Comparison of ENCODE assay signal across 8 cellular contexts in genomic region chr9:76691761-76692313, GRCh38.
DNase-seq lines count a peak whose midpoint lies in the region; ATAC-seq, FAIRE-seq and TF ChIP-seq lines count a peak whose summit lies in the region.

No MANE protein-coding gene starts in this region.

- H2AFZ ChIP-seq in osteoblast (ENCODE audit: low read length) = peak overlapping the region; percentile 72

- no peaks in the 10 kb centered on the region for H4K20me1 ChIP-seq in osteoblast (ENCODE audit: insufficient read depth, low read length)

- ATAC-seq in effector memory CD8-positive, alpha-beta T cell (replicated peaks) = no peak
- ATAC-seq in GM21390 (IDR thresholded peaks at IDR 0.05; ENCODE audit: unreplicated experiment) = no peak

- peak overlapping the region; percentile 57 for H3K4me3 Mint-ChIP-seq in HFFc6
- peak overlapping the region; percentile 61 to 68 for H3K4me3 Mint-ChIP-seq in effector memory CD8-positive, alpha-beta T cell

- no peaks in the 10 kb centered on the region for H3K79me2 ChIP-seq in osteoblast (ENCODE audit: insufficient read depth, low read length)

- H3K27ac ChIP-seq in osteoblast (ENCODE audit: low read depth, low read length) = no peak overlapping the region

- no peak for FAIRE-seq in GM19239 (lab: Jason Lieb, UNC)

- no peaks in the 10 kb centered on the region for H3K36me3 ChIP-seq in osteoblast (ENCODE audit: insufficient read depth, low read length)

- DNase-seq in HFFc6 (no peak), NCI-H774 (lab: John Stamatoyannopoulos, UW) (peak; percentile 18), osteoblast (ENCODE audit: insufficient read length, low spot score, missing footprints) (no peak), GM19238 (ENCODE audit: insufficient read length, low spot score) (no peak), GM19239 (ENCODE audit: insufficient read length, low spot score) (no peak)
- DNase-seq in effector memory CD8-positive, alpha-beta T cell = no peak
- DNase-seq in stimulated activated CD4-positive, alpha-beta T cell treated with anti-CD3 and anti-CD28 coated beads, Interleukin-15, amount 100 ng/mL, for 24 hours = no peak

- no peaks in the 10 kb centered on the region for H3K27me3 ChIP-seq in osteoblast (ENCODE audit: insufficient read depth, low read length)

- peaks cover 28% of the 10 kb centered on the region for H3K27me3 Mint-ChIP-seq in HFFc6 (ENCODE audit: insufficient read depth)
- peaks cover 37 to 56% of the 10 kb centered on the region in 2 donors for H3K27me3 Mint-ChIP-seq in effector memory CD8-positive, alpha-beta T cell

- peaks cover 29% of the 10 kb centered on the region for H3K4me1 ChIP-seq in osteoblast (ENCODE audit: insufficient read depth, low read length)

- peak overlapping the region; percentile 70 for H3K4me2 ChIP-seq in osteoblast (ENCODE audit: insufficient read depth, low read length)

- TF ChIP-seq CTCF in HFFc6 (IDR thresholded peaks at IDR 0.05) (no peak), osteoblast (IDR thresholded peaks at IDR 0.05; ENCODE audit: extremely low read depth, low read depth, low read length) (no peak)

- H3K36me3 Mint-ChIP-seq in HFFc6 (ENCODE audit: low read depth) = no peaks in the 10 kb centered on the region
- no peaks in the 10 kb centered on the region for H3K36me3 Mint-ChIP-seq in effector memory CD8-positive, alpha-beta T cell (ENCODE audit: insufficient read depth)

- H3K4me3 ChIP-seq in osteoblast (ENCODE audit: insufficient read depth, low read length) = peak overlapping the region; percentile 65

- no peaks in the 10 kb centered on the region for H3K9me3 Mint-ChIP-seq in HFFc6
- H3K9me3 Mint-ChIP-seq in effector memory CD8-positive, alpha-beta T cell = no peaks in the 10 kb centered on the region

- no peak overlapping the region for H3K27ac Mint-ChIP-seq in HFFc6
- no peak overlapping the region for H3K27ac Mint-ChIP-seq in effector memory CD8-positive, alpha-beta T cell

- H3K4me1 Mint-ChIP-seq in HFFc6 (ENCODE audit: low read depth) = peaks cover 30% of the 10 kb centered on the region
- peaks cover 9 to 13% of the 10 kb centered on the region in 2 donors for H3K4me1 Mint-ChIP-seq in effector memory CD8-positive, alpha-beta T cell (ENCODE audit: low read depth in 2 of 2)

- no peaks in the 10 kb centered on the region for H3K9me3 ChIP-seq in osteoblast (ENCODE audit: low read depth, low read length)
